ENCODE assay signal across 16 cellular contexts in genomic region chr2:113192459-113193100, GRCh38. TPM values are rescaled to one million over a fixed set of nuclear protein-coding genes. Genes with fewer than 3 reads are reported as not detected.
DNase-seq lines count a peak whose midpoint lies in the region; ATAC-seq, FAIRE-seq and TF ChIP-seq lines count a peak whose summit lies in the region.
"Had no signal": no experiment of that assay in that cellular context is flagged by ENCODE, and none has a peak within 500 bp of the region (broad histone marks: within the 10 kb centered on the region; RNA-seq: fewer than 3 reads in every experiment).

No MANE protein-coding gene starts in this region.

- no CpG with 5 or more reads among the region's 7 CpGs for WGBS in H9 (ENCODE audit: extremely low coverage, insufficient read length, low lambda C conversion rate)
- 74% methylated on average over 7 of the region's 7 CpGs for WGBS in HepG2 (ENCODE audit: low lambda C conversion rate)
- WGBS in trophoblast cell (ENCODE audit: extremely low coverage, insufficient coverage, insufficient read length) = no CpG with 5 or more reads among the region's 7 CpGs

- H2BK5ac ChIP-seq in H9 (ENCODE audit: insufficient read length, low read length) (no peak overlapping the region), trophoblast cell (ENCODE audit: low read depth, low read length, poor library complexity) (no peak overlapping the region)

- H3K4me1 ChIP-seq in H9 (ENCODE audit: insufficient read depth, low read length) (no peaks in the 10 kb centered on the region; the same call in 1 of the 2 replicates), HepG2 (ENCODE audit: insufficient read depth, low read length) (no peaks in the 10 kb centered on the region), trophoblast cell (ENCODE audit: control insufficient read depth in 1 of 2, insufficient read depth in 2 of 2, low read length in 2 of 2) (no peaks in the 10 kb centered on the region)
- H3K4me1 ChIP-seq: esophagus muscularis mucosa had no signal

- no peak overlapping the region for H2BK15ac ChIP-seq in H9 (ENCODE audit: low read depth, low read length)

- H4K8ac ChIP-seq in H9 (replicated peaks; ENCODE audit: insufficient read length, low read depth, low read length) = no peak overlapping the region
- H4K8ac ChIP-seq in trophoblast cell (ENCODE audit: low read depth, low read length) = no peak overlapping the region

- H3K14ac ChIP-seq in H9 (ENCODE audit: insufficient read depth, low read length) = no peak overlapping the region
- no peak overlapping the region for H3K14ac ChIP-seq in trophoblast cell (ENCODE audit: low read length)

- H3K27me3 Mint-ChIP-seq in CD4-positive, alpha-beta T cell = no peaks in the 10 kb centered on the region
- peaks cover 29% of the 10 kb centered on the region for H3K27me3 Mint-ChIP-seq in H9 (ENCODE audit: low read depth)
- H3K27me3 Mint-ChIP-seq in activated T-helper 2 cell treated with anti-CD3 and anti-CD28 coated beads, Interferon-gamma antibody, Interleukin-2, Interleukin-4, amounts not matched to agents 10 μg/mL and 5 μg/mL and 100 μg/mL, durations not matched to agents 14 hours and 24 hours and 36 hours (ENCODE audit: low read depth) = no peaks in the 10 kb centered on the region

- intact Hi-C loops in CD4-positive, alpha-beta T cell (cut with DNase I, micrococcal nuclease) = no loop called here
- intact Hi-C loops in activated T-helper 2 cell treated with anti-CD3 and anti-CD28 coated beads, Interferon-gamma antibody, Interleukin-2, Interleukin-4, amounts not matched to agents 10 μg/mL and 5 μg/mL and 100 μg/mL, durations not matched to agents 14 hours and 24 hours and 36 hours (cut with micrococcal nuclease) = no loop called here
- intact Hi-C loops in HepG2 (cut with micrococcal nuclease; ENCODE audit: unreplicated experiment) = no loop called here

- ATAC-seq in CD4-positive, alpha-beta T cell (ENCODE audit: poor library complexity) = no peak
- ATAC-seq in HepG2 = peak; percentile 83
- ATAC-seq: heart left ventricle, left lung had no signal

- no peak overlapping the region for H3K56ac ChIP-seq in H9 (ENCODE audit: insufficient read length, low read depth, low read length)

- CTCF ChIA-PET in CD4-positive, alpha-beta T cell (lab: Charles Lee) = no interaction called here
- CTCF ChIA-PET in HepG2 (lab: Yijun Ruan, JAX; ENCODE audit: low intra/inter-chr PET ratio, low total read pairs) = interaction anchor here (1.1 to 2.8 kb wide), 4 partner anchors 54 to 112 kb away, joined by 4 to 19 read pairs (median 6); no protein-coding TSS in a partner anchor

- H3K18ac ChIP-seq in H9 (ENCODE audit: insufficient read length, low read depth, low read length) (no peak overlapping the region), trophoblast cell (ENCODE audit: low read length) (no peak overlapping the region)

- H2AK5ac ChIP-seq in H9 (ENCODE audit: insufficient read length, low read length) (no peak overlapping the region), trophoblast cell (ENCODE audit: low read length) (no peak overlapping the region)

- no peak for TF ChIP-seq CTCF in CD4-positive, alpha-beta T cell (IDR thresholded peaks at IDR 0.05)
- peak; percentile 66 for TF ChIP-seq CTCF in H9 (conservative IDR thresholded peaks at IDR 0.05)
- peak; percentile 73 for TF ChIP-seq CTCF in HepG2 (CRISPR knock-in tag; IDR thresholded peaks at IDR 0.05)

- H3K9me3 ChIP-seq in CD4-positive, alpha-beta T cell (ENCODE audit: control insufficient read depth, low read length) = no peaks in the 10 kb centered on the region
- no peaks in the 10 kb centered on the region for H3K9me3 ChIP-seq in H9 (ENCODE audit: control insufficient read depth, low read depth, low read length)
- no peaks in the 10 kb centered on the region for H3K9me3 ChIP-seq in HepG2 (ENCODE audit: low read length)
- H3K9me3 ChIP-seq in trophoblast cell (ENCODE audit: insufficient read depth, low read depth, low read length) = peaks cover 4% of the 10 kb centered on the region
- H3K9me3 ChIP-seq: esophagus muscularis mucosa, heart left ventricle, left lung had no signal

- H3K4ac ChIP-seq in H9 (ENCODE audit: low read depth, low read length) (no peak overlapping the region), trophoblast cell (ENCODE audit: low read depth, low read length) (no peak overlapping the region)

- H2BK12ac ChIP-seq in H9 (ENCODE audit: insufficient read length, low read depth, low read length) = no peak overlapping the region
- no peak overlapping the region for H2BK12ac ChIP-seq in trophoblast cell (ENCODE audit: low read length)

- H4K20me1 ChIP-seq in H9 (ENCODE audit: control insufficient read depth, insufficient read depth, insufficient read length) (no peaks in the 10 kb centered on the region), HepG2 (ENCODE audit: insufficient read depth, low read length) (no peaks in the 10 kb centered on the region)

- no peaks in the 10 kb centered on the region for H3K23me2 ChIP-seq in H9 (ENCODE audit: insufficient read length, low read depth, low read length, poor library complexity, severe bottlenecking)

- no peak overlapping the region for H2BK120ac ChIP-seq in H9 (ENCODE audit: low read depth, low read length, poor library complexity, severe bottlenecking)
- H2BK120ac ChIP-seq in trophoblast cell (ENCODE audit: insufficient read depth, low read length, poor library complexity) = no peak overlapping the region

- no peak for FAIRE-seq in HepG2 (lab: Jason Lieb, UNC)

- H3K4me3 Mint-ChIP-seq in CD4-positive, alpha-beta T cell = no peak overlapping the region
- no peak overlapping the region for H3K4me3 Mint-ChIP-seq in H9
- H3K4me3 Mint-ChIP-seq in activated T-helper 2 cell treated with anti-CD3 and anti-CD28 coated beads, Interferon-gamma antibody, Interleukin-2, Interleukin-4, amounts not matched to agents 10 μg/mL and 5 μg/mL and 100 μg/mL, durations not matched to agents 14 hours and 24 hours and 36 hours (ENCODE audit: low read depth) = no peak overlapping the region

- peak; percentile 58 for TF ChIP-seq RAD21 in HepG2 (CRISPR knock-in tag; IDR thresholded peaks at IDR 0.05)

- H3K4me3 ChIP-seq in HepG2 (replicated peaks in 1 of 3; ENCODE audit: insufficient read depth in 1 of 3, low read depth in 2 of 3, low read length in 3 of 3) (no peak overlapping the region), trophoblast cell (ENCODE audit: low read depth, low read length) (no peak overlapping the region)
- H3K4me3 ChIP-seq: esophagus muscularis mucosa, heart left ventricle, left lung had no signal

- in situ Hi-C loops in HepG2 (cut with HindIII; ENCODE audit: extremely low pct_ligation_motif_present, low pct_unique_long_range_greater_than_20kb) = no loop called here

- no peak overlapping the region for H3T11ph ChIP-seq in H9 (ENCODE audit: low read length)

- no peak overlapping the region for H2BK20ac ChIP-seq in H9 (ENCODE audit: low read depth, low read length, poor library complexity, severe bottlenecking)

- no peaks in the 10 kb centered on the region for H3K9me3 Mint-ChIP-seq in CD4-positive, alpha-beta T cell
- H3K9me3 Mint-ChIP-seq in H9 = no peaks in the 10 kb centered on the region; a peak in 1 of 5 replicates
- no peaks in the 10 kb centered on the region for H3K9me3 Mint-ChIP-seq in activated T-helper 2 cell treated with anti-CD3 and anti-CD28 coated beads, Interferon-gamma antibody, Interleukin-2, Interleukin-4, amounts not matched to agents 10 μg/mL and 5 μg/mL and 100 μg/mL, durations not matched to agents 14 hours and 24 hours and 36 hours

- TF ChIP-seq EP300 in HepG2 (IDR thresholded peaks at IDR 0.05; ENCODE audit: low read depth in 2 of 2, low read length in 2 of 2) = no peak
- TF ChIP-seq EP300 in HepG2 (CRISPR knock-in tag; IDR thresholded peaks at IDR 0.05; ENCODE audit: borderline replicate concordance) = no peak

- DNase-seq in CD4-positive, alpha-beta T cell = no peak
- DNase-seq in H9 = peak; percentile 71
- no peak for DNase-seq in activated T-helper 2 cell treated with anti-CD3 and anti-CD28 coated beads, Interferon-gamma antibody, Interleukin-2, Interleukin-4, amounts not matched to agents 10 μg/mL and 5 μg/mL and 100 μg/mL, durations not matched to agents 14 hours and 24 hours and 36 hours (ENCODE audit: low spot score)
- DNase-seq in HepG2 (ENCODE audit: low spot score) = no peak
- DNase-seq in islet precursor cell = no peak
- DNase-seq in trophoblast cell = no peak
- DNase-seq in stimulated activated CD4-positive, alpha-beta T cell treated with anti-CD3 and anti-CD28 coated beads, Interleukin-1b, Interleukin-23, amount 100 ng/mL, for 48 hours = no peak
- DNase-seq in medulla oblongata (ENCODE audit: extremely low spot score) = no peak
- DNase-seq: cortex of kidney, left lung, NCI-H2081, RPMI8226, substantia nigra, T-helper 1 cell had no signal

- peaks cover 91% of the 10 kb centered on the region for H3K36me3 Mint-ChIP-seq in CD4-positive, alpha-beta T cell (ENCODE audit: low read depth)
- no peaks in the 10 kb centered on the region; a peak in 1 of 7 replicates for H3K36me3 Mint-ChIP-seq in H9 (ENCODE audit: insufficient read depth in 1 of 3, low read depth in 3 of 3)
- peaks cover 84% of the 10 kb centered on the region for H3K36me3 Mint-ChIP-seq in activated T-helper 2 cell treated with anti-CD3 and anti-CD28 coated beads, Interferon-gamma antibody, Interleukin-2, Interleukin-4, amounts not matched to agents 10 μg/mL and 5 μg/mL and 100 μg/mL, durations not matched to agents 14 hours and 24 hours and 36 hours (ENCODE audit: low read depth)

- no TSS peak for BruUV-seq in HepG2 (replicated peaks; lab: Mats Ljungman, UMichigan)

- no peak for TF ChIP-seq POLR2A in HepG2 (IDR thresholded peaks at IDR 0.05; ENCODE audit: insufficient read depth in 1 of 2, low read depth in 2 of 2, low read length in 2 of 2)

- H3K27ac Mint-ChIP-seq in CD4-positive, alpha-beta T cell = peak overlapping the region; percentile 67
- peak overlapping the region in 1 of 3 experiments; percentile 44; a peak in 1 of 7 replicates for H3K27ac Mint-ChIP-seq in H9
- peak overlapping the region; percentile 55 for H3K27ac Mint-ChIP-seq in activated T-helper 2 cell treated with anti-CD3 and anti-CD28 coated beads, Interferon-gamma antibody, Interleukin-2, Interleukin-4, amounts not matched to agents 10 μg/mL and 5 μg/mL and 100 μg/mL, durations not matched to agents 14 hours and 24 hours and 36 hours

- H3K9ac ChIP-seq in H9 (ENCODE audit: extremely low read depth, insufficient read length, low read length) (no peak overlapping the region), HepG2 (ENCODE audit: insufficient read depth, low read depth, low read length) (no peak overlapping the region), trophoblast cell (ENCODE audit: low read length) (no peak overlapping the region)

- H3K79me2 ChIP-seq in H9 (ENCODE audit: insufficient read depth, low read length) = no peaks in the 10 kb centered on the region
- no peaks in the 10 kb centered on the region for H3K79me2 ChIP-seq in HepG2 (ENCODE audit: insufficient read depth, low read length)
- no peaks in the 10 kb centered on the region for H3K79me2 ChIP-seq in trophoblast cell (ENCODE audit: control insufficient read depth, insufficient read depth, low read length, poor library complexity)

- H4K91ac ChIP-seq in H9 (ENCODE audit: insufficient read length, low read depth, low read length) (no peak overlapping the region), trophoblast cell (ENCODE audit: low read depth, low read length) (no peak overlapping the region)

- H3K36me3 ChIP-seq in HepG2 (replicated peaks in 1 of 2; ENCODE audit: control insufficient read depth in 1 of 2, insufficient read depth in 2 of 2, low read length in 2 of 2) = no peaks in the 10 kb centered on the region; a peak in 1 of 5 replicates
- peaks cover 12 to 16% of the 10 kb centered on the region in 2 experiments for H3K36me3 ChIP-seq in trophoblast cell (ENCODE audit: control insufficient read depth in 1 of 2, insufficient read depth in 2 of 2, low read length in 2 of 2)
- H3K36me3 ChIP-seq: esophagus muscularis mucosa had no signal

- H3K4me1 Mint-ChIP-seq in CD4-positive, alpha-beta T cell (ENCODE audit: low read depth) = peaks cover 24% of the 10 kb centered on the region
- H3K4me1 Mint-ChIP-seq in H9 = peaks cover 5 to 10% of the 10 kb centered on the region in 2 experiments
- H3K4me1 Mint-ChIP-seq in activated T-helper 2 cell treated with anti-CD3 and anti-CD28 coated beads, Interferon-gamma antibody, Interleukin-2, Interleukin-4, amounts not matched to agents 10 μg/mL and 5 μg/mL and 100 μg/mL, durations not matched to agents 14 hours and 24 hours and 36 hours (ENCODE audit: low read depth) = peaks cover 47% of the 10 kb centered on the region

- H3K23ac ChIP-seq in H9 (ENCODE audit: insufficient read length, low read depth, low read length) (no peak overlapping the region), trophoblast cell (ENCODE audit: low read length) (no peak overlapping the region)

- no peaks in the 10 kb centered on the region for H3K79me1 ChIP-seq in H9 (ENCODE audit: insufficient read depth, low read depth, low read length, poor library complexity, severe bottlenecking)
- peaks cover 2% of the 10 kb centered on the region for H3K79me1 ChIP-seq in trophoblast cell (ENCODE audit: low read length)

- H3K27ac ChIP-seq in CD4-positive, alpha-beta T cell (ENCODE audit: low read depth, low read length) = no peak overlapping the region
- H3K27ac ChIP-seq in H9 (ENCODE audit: insufficient read length, low read depth, low read length) = no peak overlapping the region
- H3K27ac ChIP-seq in HepG2 (ENCODE audit: extremely low read length, insufficient read depth, low read length) = no peak overlapping the region
- no peak overlapping the region for H3K27ac ChIP-seq in trophoblast cell (ENCODE audit: low read depth, low read length)
- H3K27ac ChIP-seq: esophagus muscularis mucosa, heart left ventricle, left lung had no signal

- POLR2A ChIA-PET in CD4-positive, alpha-beta T cell (lab: Charles Lee) = interaction anchor here (1.2 to 1.4 kb wide), 4 partner anchors 9 to 54 kb away, joined by 3 to 4 read pairs (median 4); no protein-coding TSS in a partner anchor
- POLR2A ChIA-PET in HepG2 (lab: Yijun Ruan, JAX) = no interaction called here

- no peak overlapping the region for H3K4me2 ChIP-seq in H9 (ENCODE audit: insufficient read depth, insufficient read length, low read length)
- no peak overlapping the region for H3K4me2 ChIP-seq in HepG2 (ENCODE audit: low read depth, low read length)
- H3K4me2 ChIP-seq in trophoblast cell (ENCODE audit: low read length) = no peak overlapping the region

- H2AFZ ChIP-seq in H9 (ENCODE audit: low read length) = no peak overlapping the region
- H2AFZ ChIP-seq in HepG2 (ENCODE audit: low read length) = no peak overlapping the region
- H2AFZ ChIP-seq in trophoblast cell (ENCODE audit: insufficient read depth, low read length, poor library complexity) = no peak overlapping the region

- H4K12ac ChIP-seq in trophoblast cell (ENCODE audit: low read depth, low read length) = no peak overlapping the region

- no peaks in the 10 kb centered on the region for H3K27me3 ChIP-seq in CD4-positive, alpha-beta T cell (ENCODE audit: control insufficient read depth, insufficient read depth, low read length)
- H3K27me3 ChIP-seq in H9 (ENCODE audit: insufficient read depth, low read length) (no peaks in the 10 kb centered on the region), HepG2 (ENCODE audit: control insufficient read depth in 1 of 2, insufficient read depth in 2 of 2, low read length in 2 of 2) (no peaks in the 10 kb centered on the region; a peak in 1 of 5 replicates), trophoblast cell (ENCODE audit: insufficient read depth, low read length) (no peaks in the 10 kb centered on the region)
- H3K27me3 ChIP-seq: esophagus muscularis mucosa, heart left ventricle, left lung had no signal

- H4K5ac ChIP-seq in H9 (ENCODE audit: insufficient read length, low read depth, low read length) = no peak overlapping the region

RNA-seq across cellular contexts. Expression of gene PSD4, which starts 18.8 kb away (rescaled TPM):
- total RNA-seq in CD4-positive, alpha-beta T cell = 100 to 1,000 TPM in 1 of 2 experiments, 10 to 100 TPM in 1; 96.5 to 101 TPM
- total RNA-seq in H9 (2021) = 1.0 and 1.5 TPM in 2 replicates
- total RNA-seq in activated T-helper 2 cell treated with anti-CD3 and anti-CD28 coated beads, Interferon-gamma antibody, Interleukin-2, Interleukin-4, amounts not matched to agents 10 μg/mL and 5 μg/mL and 100 μg/mL, durations not matched to agents 14 hours and 24 hours and 36 hours = 313 and 319 TPM in 2 replicates
- total RNA-seq in HepG2 (2016; rRNA removed; fragmentation: Illumina TruSeq; extraction: Trizol) = 8.6 and 9.4 TPM in 2 replicates
- total RNA-seq in HepG2 (2016; cell fraction: cytosol; rRNA removed; fragmentation: Illumina TruSeq; extraction: Trizol; ENCODE audit: low read depth) = 1.8 and 2.1 TPM in 2 replicates
- 6.4 and 9.6 TPM in 2 replicates for total RNA-seq in HepG2 (2016; cell fraction: insoluble cytoplasmic fraction; rRNA removed; fragmentation: Illumina TruSeq; extraction: Trizol)
- 4.3 and 5.2 TPM in 2 replicates for total RNA-seq in HepG2 (2016; cell fraction: membrane; rRNA removed; fragmentation: Illumina TruSeq; extraction: Trizol)
- total RNA-seq in HepG2 (2016; cell fraction: nucleus; rRNA removed; fragmentation: Illumina TruSeq; extraction: Trizol) = 10.2 and 10.4 TPM in 2 replicates
- 5.8 and 9.1 TPM in 2 replicates for polyA plus RNA-seq in HepG2 (2011; rRNA removed)
- 4.3 and 4.7 TPM in 2 replicates for polyA plus RNA-seq in HepG2 (2011; cell fraction: cytosol; rRNA removed)
- polyA plus RNA-seq in HepG2 (2011; cell fraction: nucleus; rRNA removed) = 34.6 and 36.0 TPM in 2 replicates
- 9.7 and 12.9 TPM in 2 replicates for polyA plus RNA-seq in HepG2 (2012)
- 1.3 TPM in 2 replicates for polyA plus RNA-seq in HepG2 (2016; cell fraction: cytosol; fragmentation: Illumina TruSeq; extraction: Trizol; ENCODE audit: low read depth)
- 4.3 and 6.8 TPM in 2 replicates for polyA plus RNA-seq in HepG2 (2016; cell fraction: insoluble cytoplasmic fraction; fragmentation: Illumina TruSeq; extraction: Trizol; ENCODE audit: low read depth)
- 3.3 TPM in 2 replicates for polyA plus RNA-seq in HepG2 (2016; cell fraction: membrane; fragmentation: Illumina TruSeq; extraction: Trizol; ENCODE audit: low read depth)
- polyA plus RNA-seq in HepG2 (2016; cell fraction: nucleus; fragmentation: Illumina TruSeq; extraction: Trizol; ENCODE audit: insufficient read depth, low read depth) = 14.7 and 15.0 TPM in 2 replicates
- 3.6 and 13.9 TPM in 2 replicates for polyA minus RNA-seq in HepG2 (2011; rRNA and poly(A)+ RNA removed; ENCODE audit: low replicate concordance)
- 5.2 and 5.3 TPM in 2 replicates for polyA minus RNA-seq in HepG2 (2011; cell fraction: cytosol; rRNA and poly(A)+ RNA removed)
- 11.6 and 16.2 TPM in 2 replicates for polyA minus RNA-seq in HepG2 (2011; cell fraction: nucleus; rRNA and poly(A)+ RNA removed)
- 18.6 and 18.8 TPM in 2 replicates for polyA plus RNA-seq in trophoblast cell (2013)
